Comparison of ENCODE assay signal across 8 cellular contexts in the genomic region with DNA sequence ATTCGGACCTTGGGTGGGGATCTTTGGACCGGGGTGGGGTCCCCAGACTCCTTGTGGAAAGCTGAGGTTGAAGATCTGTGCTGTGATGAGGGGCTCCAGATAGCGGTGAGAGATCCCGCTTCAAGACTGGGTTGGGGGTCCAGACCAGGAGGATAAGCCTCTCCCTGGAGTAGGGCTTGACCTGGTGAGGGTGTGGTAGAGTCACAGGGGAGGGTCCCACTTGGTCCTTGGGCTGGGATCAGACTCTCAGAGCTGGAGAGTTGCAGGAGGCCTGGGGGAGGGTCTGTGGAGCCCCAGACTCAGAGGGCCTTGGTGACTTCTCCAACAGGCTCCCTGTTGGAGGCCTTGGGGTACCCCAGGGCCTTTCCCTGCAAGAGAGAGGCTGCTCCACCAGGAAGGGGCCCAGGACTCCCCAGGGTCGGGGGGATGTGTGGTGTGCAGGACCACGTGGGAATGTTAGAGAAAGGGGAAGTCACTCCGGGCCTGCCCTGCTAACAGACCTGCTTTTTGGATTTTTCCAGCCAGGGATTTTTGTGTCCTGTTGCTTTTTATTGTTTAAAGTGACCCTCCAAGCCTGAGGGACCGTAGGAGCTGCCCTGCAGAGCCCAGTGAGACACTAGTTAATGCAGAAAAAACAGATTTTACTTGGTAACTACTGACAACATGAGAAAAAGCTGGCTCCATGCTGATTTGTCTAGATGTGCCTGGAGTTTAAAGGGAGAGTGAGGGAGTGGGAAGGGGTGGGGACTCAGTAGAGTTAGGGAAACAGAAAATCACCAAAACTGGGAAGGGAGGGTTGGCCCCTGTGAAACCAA. TPM values are rescaled to one million over a fixed set of nuclear protein-coding genes. Genes with fewer than 3 reads are reported as not detected.
DNase-seq lines count a peak whose midpoint lies in the region; ATAC-seq and TF ChIP-seq lines count a peak whose summit lies in the region.

No MANE protein-coding gene starts in this region.

- H3K9ac ChIP-seq in adipocyte (ENCODE audit: low read length), result peak overlapping the region; percentile 99

- peak overlapping the region; percentile 98 for H3K27ac Mint-ChIP-seq in activated CD4-positive, alpha-beta T cell treated with anti-CD3 and anti-CD28 coated beads for 36 hours

- TF ChIP-seq CTCF in psoas muscle (IDR thresholded peaks at IDR 0.05), result no peak

- 2% methylated on average over 8 of the region's 8 CpGs for WGBS in right cardiac atrium
- WGBS in psoas muscle, 3 donors, result 1 to 8% (median 2%) methylated on average over 7 to 8 of the region's 8 CpGs

- peak overlapping the region; percentile 97 for H3K4me3 ChIP-seq in adipocyte (ENCODE audit: low read length)
- peak overlapping the region; percentile 92 for H3K4me3 ChIP-seq in right cardiac atrium (ENCODE audit: low read length)
- peak overlapping the region; percentile 94 for H3K4me3 ChIP-seq in psoas muscle

- no peaks in the 10 kb centered on the region for H3K27me3 Mint-ChIP-seq in activated CD4-positive, alpha-beta T cell treated with anti-CD3 and anti-CD28 coated beads for 36 hours

- intact Hi-C loops in activated CD4-positive, alpha-beta T cell treated with anti-CD3 and anti-CD28 coated beads for 36 hours (cut with DNase I, micrococcal nuclease), result loop anchor here in 1 of 2 experiments (5.0 kb wide), 1 partner anchor 765 kb away; the partner anchor contains the start of gene SLC25A1
- intact Hi-C loops in right cardiac atrium (cut with DNase I) (no loop called here), psoas muscle (cut with DNase I) (no loop called here)

- peak; percentile 27 for DNase-seq in activated CD4-positive, alpha-beta T cell treated with anti-CD3 and anti-CD28 coated beads for 36 hours
- no peak for DNase-seq in activated CD4-positive, alpha-beta T cell treated with anti-CD3 and anti-CD28 coated beads, Interleukin-2, amount 50 U/mL, for 1 hour
- DNase-seq in MV-4-11 (lab: John Stamatoyannopoulos, UW), result peak; percentile 81
- DNase-seq in adipocyte (ENCODE audit: low read depth), result peak; percentile 83
- DNase-seq in right cardiac atrium, result peak in 1 of 3 donors; percentile 69
- DNase-seq in psoas muscle, result no peak
- no peak for DNase-seq in DMS79 treated with DMSO at 0.1 percent for 48 hours (lab: John Stamatoyannopoulos, UW)

- no peaks in the 10 kb centered on the region for H3K9me3 ChIP-seq in adipocyte (ENCODE audit: control insufficient read depth, low read length)
- no peaks in the 10 kb centered on the region for H3K9me3 ChIP-seq in right cardiac atrium (ENCODE audit: control insufficient read depth, low read length)
- H3K9me3 ChIP-seq in psoas muscle, result no peaks in the 10 kb centered on the region

- CTCF ChIA-PET in activated CD4-positive, alpha-beta T cell treated with anti-CD3 and anti-CD28 coated beads for 36 hours (lab: Charles Lee), result interaction anchor here (0.7 to 2.8 kb wide), 3 partner anchors 12 to 218 kb away, joined by 3 to 9 read pairs (median 5); no protein-coding TSS in a partner anchor

- H3K4me1 ChIP-seq in adipocyte (ENCODE audit: control insufficient read depth, insufficient read depth, low read length) (peaks cover 32% of the 10 kb centered on the region), right cardiac atrium (ENCODE audit: control insufficient read depth, insufficient read depth, low read length) (peaks cover 4% of the 10 kb centered on the region), psoas muscle (peaks cover 55% of the 10 kb centered on the region)

- H3K4me3 Mint-ChIP-seq in activated CD4-positive, alpha-beta T cell treated with anti-CD3 and anti-CD28 coated beads for 36 hours, result peak overlapping the region; percentile 98

- peaks cover 31% of the 10 kb centered on the region for H3K4me1 Mint-ChIP-seq in activated CD4-positive, alpha-beta T cell treated with anti-CD3 and anti-CD28 coated beads for 36 hours

- peak; percentile 24 for ATAC-seq in activated CD4-positive, alpha-beta T cell treated with anti-CD3 and anti-CD28 coated beads for 36 hours
- ATAC-seq in right cardiac atrium (peak; percentile 69 to 79), psoas muscle (peak; percentile 33 to 48 (median 40)), HG03095 (IDR thresholded peaks at IDR 0.05; ENCODE audit: unreplicated experiment) (no peak)

- H3K27ac ChIP-seq in right cardiac atrium (ENCODE audit: low read length), result peak overlapping the region; percentile 99
- peak overlapping the region; percentile 98 for H3K27ac ChIP-seq in psoas muscle

- H3K27me3 ChIP-seq in adipocyte (replicated peaks; ENCODE audit: control insufficient read depth, insufficient read depth, low read length) (no peaks in the 10 kb centered on the region), right cardiac atrium (ENCODE audit: control insufficient read depth, insufficient read depth) (no peaks in the 10 kb centered on the region), psoas muscle (ENCODE audit: insufficient read depth in 3 of 3, low read length in 2 of 3) (no peaks in the 10 kb centered on the region)

- POLR2A ChIA-PET in activated CD4-positive, alpha-beta T cell treated with anti-CD3 and anti-CD28 coated beads for 36 hours (lab: Charles Lee), result no interaction called here

- peaks cover 27% of the 10 kb centered on the region for H3K36me3 Mint-ChIP-seq in activated CD4-positive, alpha-beta T cell treated with anti-CD3 and anti-CD28 coated beads for 36 hours (ENCODE audit: low read depth)

- H3K9me3 Mint-ChIP-seq in activated CD4-positive, alpha-beta T cell treated with anti-CD3 and anti-CD28 coated beads for 36 hours (ENCODE audit: low read depth), result no peaks in the 10 kb centered on the region

- no peaks in the 10 kb centered on the region for H3K36me3 ChIP-seq in adipocyte (ENCODE audit: control insufficient read depth, insufficient read depth, low read length, severe bottlenecking)
- H3K36me3 ChIP-seq in psoas muscle (ENCODE audit: insufficient read depth in 1 of 2, low read depth in 1 of 2), result peaks cover 0 to 7% of the 10 kb centered on the region in 2 donors

RNA-seq across cellular contexts. Expression of gene TXNRD2, which starts 0.7 kb away (rescaled TPM):
- total RNA-seq in activated CD4-positive, alpha-beta T cell treated with anti-CD3 and anti-CD28 coated beads for 36 hours, result 10 to 100 TPM; 24.1 to 25.3 TPM
- 10 to 100 TPM; 18.7 to 28.5 (median 26.0) TPM for total RNA-seq in right cardiac atrium
- 32.9 TPM for polyA plus RNA-seq in right cardiac atrium
- total RNA-seq in psoas muscle, result 10 to 100 TPM; 18.4 to 35.1 (median 24.5) TPM
- polyA plus RNA-seq in psoas muscle, result 10 to 100 TPM; 13.7 to 23.5 (median 16.0) TPM

RNA-seq across cellular contexts. Expression of gene COMT, which starts 0.7 kb away (rescaled TPM):
- 10 to 100 TPM; 63.5 to 78.5 TPM for total RNA-seq in activated CD4-positive, alpha-beta T cell treated with anti-CD3 and anti-CD28 coated beads for 36 hours
- 10 to 100 TPM; 69.6 to 89.3 (median 84.4) TPM for total RNA-seq in right cardiac atrium
- polyA plus RNA-seq in right cardiac atrium, result 102 TPM
- 100 to 1,000 TPM in 2 of 4 donors, 10 to 100 TPM in 2; 63.6 to 146 (median 115) TPM for total RNA-seq in psoas muscle
- polyA plus RNA-seq in psoas muscle, result 100 to 1,000 TPM; 100 to 142 (median 117) TPM

Comparison
In these comparisons a context has a peak if more than half of its experiments do, and no peak if none do; other contexts are left out.
1. DNase-seq: peak in activated CD4-positive, alpha-beta T cell treated with anti-CD3 and anti-CD28 coated beads for 36 hours (single experiment), MV-4-11 (single experiment) and adipocyte (single experiment); none in activated CD4-positive, alpha-beta T cell treated with anti-CD3 and anti-CD28 coated beads, Interleukin-2, amount 50 U/mL, for 1 hour (single experiment), psoas muscle (0 of 2) and DMS79 treated with DMSO at 0.1 percent for 48 hours (single experiment).
2. Peak in every context shown above with its lines, with median percentiles within 50 percentile points of each other: H3K4me3 ChIP-seq.